17 cellular contexts compared by ENCODE assay signal in the genomic region with DNA sequence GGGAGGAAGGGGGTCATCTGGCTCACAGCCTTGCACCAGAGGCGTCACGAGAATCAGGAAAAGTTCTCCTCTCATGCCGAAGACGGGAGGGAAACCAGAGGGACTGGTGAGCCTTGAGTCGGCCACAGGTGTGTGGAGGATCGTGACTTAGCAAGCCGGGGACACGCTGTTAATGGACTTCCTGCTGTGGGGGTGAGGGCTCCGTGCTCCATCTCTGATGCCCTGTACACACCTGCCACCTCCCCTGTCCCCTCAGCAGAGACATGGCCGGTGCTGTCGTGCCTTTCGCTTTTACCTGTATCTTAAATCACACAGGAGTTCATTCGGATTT.
"Had no signal": no experiment of that assay in that cellular context is flagged by ENCODE, and none has a peak within 500 bp of the region (broad histone marks: within the 10 kb centered on the region; RNA-seq: fewer than 3 reads in every experiment).

No MANE protein-coding gene starts in this region.

- H3K4me3 ChIP-seq: breast epithelium, gastrocnemius medialis, heart right ventricle, lung, skin epidermis, suprapubic skin, upper lobe of left lung had no signal

- H3K27me3 ChIP-seq: breast epithelium, gastrocnemius medialis, heart right ventricle, suprapubic skin, upper lobe of left lung had no signal

- H3K27me3 Mint-ChIP-seq: activated CD4-positive, alpha-beta T cell treated with anti-CD3 and anti-CD28 coated beads, Interleukin-2, amount 10 ng/mL, durations not matched to agents 7 days and 5 days; activated naive CD8-positive, alpha-beta T cell treated with anti-CD3 and anti-CD28 coated beads, Interleukin-2, amount 50 U/mL, for 24 hours; activated T-helper 17 cell treated with anti-CD3 and anti-CD28 coated beads, Interleukin-2, amount 50 U/mL, for 72 hours; stimulated activated naive CD8-positive, alpha-beta T cell treated with anti-CD3 and anti-CD28 coated beads, Interleukin-15, Interleukin-2, amounts not matched to agents 100 ng/mL and 50 ng/mL, for 24 hours had no signal

- H3K27ac ChIP-seq: breast epithelium, heart right ventricle, skin epidermis, suprapubic skin, upper lobe of left lung had no signal

- DNase-seq: activated CD4-positive, alpha-beta T cell treated with anti-CD3 and anti-CD28 coated beads, Interleukin-2, amount 10 ng/mL, durations not matched to agents 7 days and 5 days; activated naive CD4-positive, alpha-beta T cell treated with anti-CD3 and anti-CD28 coated beads for 36 hours; activated naive CD8-positive, alpha-beta T cell treated with anti-CD3 and anti-CD28 coated beads, Interleukin-2, amount 50 U/mL, for 24 hours; aorta; gastrocnemius medialis; heart right ventricle; left colon; stimulated activated CD4-positive, alpha-beta T cell treated with anti-CD3 and anti-CD28 coated beads, Interleukin-4, amount 100 ng/mL, for 24 hours had no signal

- ATAC-seq: activated naive CD8-positive, alpha-beta T cell treated with anti-CD3 and anti-CD28 coated beads, Interleukin-2, amount 50 U/mL, for 24 hours; activated T-helper 17 cell treated with anti-CD3 and anti-CD28 coated beads, Interleukin-2, amount 50 U/mL, for 72 hours; gastrocnemius medialis; heart right ventricle; left colon; right cardiac atrium had no signal

- H3K4me1 Mint-ChIP-seq: activated T-helper 17 cell treated with anti-CD3 and anti-CD28 coated beads, Interleukin-2, amount 50 U/mL, for 72 hours had no signal

- H3K9me3 Mint-ChIP-seq: activated CD4-positive, alpha-beta T cell treated with anti-CD3 and anti-CD28 coated beads, Interleukin-2, amount 10 ng/mL, durations not matched to agents 7 days and 5 days; activated naive CD4-positive, alpha-beta T cell treated with anti-CD3 and anti-CD28 coated beads for 36 hours; activated naive CD8-positive, alpha-beta T cell treated with anti-CD3 and anti-CD28 coated beads, Interleukin-2, amount 50 U/mL, for 24 hours; activated T-helper 17 cell treated with anti-CD3 and anti-CD28 coated beads, Interleukin-2, amount 50 U/mL, for 72 hours; stimulated activated naive CD8-positive, alpha-beta T cell treated with anti-CD3 and anti-CD28 coated beads, Interleukin-15, Interleukin-2, amounts not matched to agents 100 ng/mL and 50 ng/mL, for 24 hours; T-helper 2 cell treated with Interferon-gamma antibody and Interleukin-4, amounts not matched to agents 5 μg/mL and 100 μg/mL, for 36 hours had no signal

- H3K4me3 Mint-ChIP-seq: activated CD4-positive, alpha-beta T cell treated with anti-CD3 and anti-CD28 coated beads, Interleukin-2, amount 10 ng/mL, durations not matched to agents 7 days and 5 days; activated naive CD4-positive, alpha-beta T cell treated with anti-CD3 and anti-CD28 coated beads for 36 hours; activated naive CD8-positive, alpha-beta T cell treated with anti-CD3 and anti-CD28 coated beads, Interleukin-2, amount 50 U/mL, for 24 hours; activated T-helper 17 cell treated with anti-CD3 and anti-CD28 coated beads, Interleukin-2, amount 50 U/mL, for 72 hours; stimulated activated naive CD8-positive, alpha-beta T cell treated with anti-CD3 and anti-CD28 coated beads, Interleukin-15, Interleukin-2, amounts not matched to agents 100 ng/mL and 50 ng/mL, for 24 hours; T-helper 2 cell treated with Interferon-gamma antibody and Interleukin-4, amounts not matched to agents 5 μg/mL and 100 μg/mL, for 36 hours had no signal

- H3K4me1 ChIP-seq: breast epithelium had no signal

- H3K27ac Mint-ChIP-seq: activated CD4-positive, alpha-beta T cell treated with anti-CD3 and anti-CD28 coated beads, Interleukin-2, amount 10 ng/mL, durations not matched to agents 7 days and 5 days; activated naive CD4-positive, alpha-beta T cell treated with anti-CD3 and anti-CD28 coated beads for 36 hours; activated naive CD8-positive, alpha-beta T cell treated with anti-CD3 and anti-CD28 coated beads, Interleukin-2, amount 50 U/mL, for 24 hours; activated T-helper 17 cell treated with anti-CD3 and anti-CD28 coated beads, Interleukin-2, amount 50 U/mL, for 72 hours; stimulated activated naive CD8-positive, alpha-beta T cell treated with anti-CD3 and anti-CD28 coated beads, Interleukin-15, Interleukin-2, amounts not matched to agents 100 ng/mL and 50 ng/mL, for 24 hours; T-helper 2 cell treated with Interferon-gamma antibody and Interleukin-4, amounts not matched to agents 5 μg/mL and 100 μg/mL, for 36 hours had no signal
